In the genomic region with DNA sequence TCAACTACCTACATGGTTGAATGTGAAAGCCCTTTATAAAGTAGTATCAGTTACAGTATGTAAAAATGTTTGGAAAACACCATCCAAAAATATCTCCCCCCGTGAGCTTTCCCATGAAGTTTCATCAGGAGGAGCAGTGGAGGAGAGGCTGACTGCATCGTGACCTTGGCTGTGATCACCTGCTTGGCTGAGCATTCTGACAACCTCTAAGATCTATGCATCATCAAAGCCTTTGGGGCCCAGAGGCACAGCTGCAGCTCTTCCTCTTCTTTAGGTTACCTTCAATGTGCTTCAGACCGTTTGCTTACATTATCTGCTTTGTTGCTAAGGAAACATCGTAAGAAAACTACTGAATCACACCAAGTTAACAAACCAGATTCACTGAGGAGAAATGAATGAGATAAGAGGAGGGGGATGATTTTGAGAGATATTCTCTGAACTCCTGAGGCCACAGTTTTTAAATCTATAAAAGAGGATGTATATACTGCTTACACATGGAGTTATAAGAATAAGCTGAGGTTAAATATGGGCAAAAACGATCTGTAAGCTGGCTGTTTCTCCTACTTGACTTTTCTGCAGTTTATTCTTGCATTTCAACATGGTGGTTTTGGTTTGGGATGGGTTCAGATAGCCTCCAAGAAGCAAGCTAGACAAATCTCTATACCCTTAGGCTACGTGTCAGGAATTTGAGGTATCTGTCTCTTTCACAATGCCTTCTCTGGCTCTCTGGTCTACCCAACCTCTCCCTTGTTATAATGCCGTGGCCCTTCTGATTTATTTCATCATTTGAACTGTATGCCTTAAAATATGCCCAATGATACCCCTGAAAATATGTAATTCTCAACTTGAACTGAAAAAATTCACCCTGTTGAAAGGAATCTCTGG, we compare ENCODE assay signal across 8 cellular contexts. TPM values are rescaled to one million over a fixed set of nuclear protein-coding genes. Genes with fewer than 3 reads are reported as not detected.
DNase-seq lines count a peak whose midpoint lies in the region; ATAC-seq and TF ChIP-seq lines count a peak whose summit lies in the region.

No MANE protein-coding gene starts in this region.

- no peaks in the 10 kb centered on the region for H3K9me3 Mint-ChIP-seq in activated CD8-positive, alpha-beta T cell treated with anti-CD3 and anti-CD28 coated beads for 36 hours

- no peaks in the 10 kb centered on the region for H3K27me3 ChIP-seq in BJ (ENCODE audit: control insufficient read depth, insufficient read depth, low read length)
- H3K27me3 ChIP-seq in mesenchymal stem cell (ENCODE audit: control insufficient read depth in 1 of 2, insufficient read depth in 1 of 2, low read length in 2 of 2): no peaks in the 10 kb centered on the region

- H3K23ac ChIP-seq in mesenchymal stem cell (ENCODE audit: low read length in 2 of 2): no peak overlapping the region

- TF ChIP-seq CTCF in BJ (IDR thresholded peaks at IDR 0.05; ENCODE audit: insufficient read depth, low read depth, low read length): no peak
- no peak for TF ChIP-seq CTCF in activated CD8-positive, alpha-beta T cell treated with anti-CD3 and anti-CD28 coated beads for 36 hours (IDR thresholded peaks at IDR 0.05)

- no peak overlapping the region for H2AFZ ChIP-seq in mesenchymal stem cell (ENCODE audit: low read depth, low read length)

- peaks cover 10% of the 10 kb centered on the region for H3K36me3 Mint-ChIP-seq in activated CD8-positive, alpha-beta T cell treated with anti-CD3 and anti-CD28 coated beads for 36 hours (ENCODE audit: low read depth)

- H2BK120ac ChIP-seq in mesenchymal stem cell (ENCODE audit: low read depth, low read length): no peak overlapping the region

- peak; percentile 42 for ATAC-seq in GM19397 (IDR thresholded peaks at IDR 0.05; ENCODE audit: unreplicated experiment)
- ATAC-seq in HG03469 (IDR thresholded peaks at IDR 0.05; ENCODE audit: unreplicated experiment): peak; percentile 40
- ATAC-seq in activated CD8-positive, alpha-beta T cell treated with anti-CD3 and anti-CD28 coated beads for 36 hours: peak; percentile 76

- POLR2A ChIA-PET in BJ (lab: Charles Lee): no interaction called here
- POLR2A ChIA-PET in activated CD8-positive, alpha-beta T cell treated with anti-CD3 and anti-CD28 coated beads for 36 hours (lab: Charles Lee): interaction anchor here (0.5 kb wide), 1 partner anchor 12 kb away, joined by 3 read pairs; no protein-coding TSS in a partner anchor

- H2BK12ac ChIP-seq in mesenchymal stem cell (ENCODE audit: low read length in 2 of 2): no peak overlapping the region

- no peak overlapping the region for H3K14ac ChIP-seq in mesenchymal stem cell (ENCODE audit: low read length in 2 of 2)

- H3K27ac ChIP-seq in mesenchymal stem cell (ENCODE audit: low read length, poor library complexity, severe bottlenecking): no peak overlapping the region

- H3K36me3 ChIP-seq in BJ (ENCODE audit: control insufficient read depth, insufficient read depth, low read length) (no peaks in the 10 kb centered on the region), mesenchymal stem cell (ENCODE audit: control insufficient read depth in 1 of 2, insufficient read depth in 2 of 2, low read depth in 1 of 2, low read length in 2 of 2) (peaks cover 0 to 7% of the 10 kb centered on the region in 2 experiments)

- H3K4me1 Mint-ChIP-seq in activated CD8-positive, alpha-beta T cell treated with anti-CD3 and anti-CD28 coated beads for 36 hours (ENCODE audit: low read depth): peaks cover 70% of the 10 kb centered on the region

- H3K4me3 Mint-ChIP-seq in activated CD8-positive, alpha-beta T cell treated with anti-CD3 and anti-CD28 coated beads for 36 hours: peak overlapping the region; percentile 0

- no peak overlapping the region for H3K18ac ChIP-seq in mesenchymal stem cell (ENCODE audit: low read depth in 1 of 2, low read length in 2 of 2)

- no peak overlapping the region for H3K4me2 ChIP-seq in mesenchymal stem cell (ENCODE audit: low read length, poor library complexity, severe bottlenecking)

- no peak overlapping the region for H3K9ac ChIP-seq in mesenchymal stem cell (ENCODE audit: low read length)

- H4K91ac ChIP-seq in mesenchymal stem cell (ENCODE audit: low read length): no peak overlapping the region

- H2BK15ac ChIP-seq in mesenchymal stem cell (ENCODE audit: low read depth, poor library complexity, severe bottlenecking): no peak overlapping the region

- peak overlapping the region; percentile 71 for H3K27ac Mint-ChIP-seq in activated CD8-positive, alpha-beta T cell treated with anti-CD3 and anti-CD28 coated beads for 36 hours

- no peak overlapping the region for H3K4ac ChIP-seq in mesenchymal stem cell (ENCODE audit: low read depth in 1 of 2, low read length in 2 of 2)

- H3K27me3 Mint-ChIP-seq in activated CD8-positive, alpha-beta T cell treated with anti-CD3 and anti-CD28 coated beads for 36 hours: no peaks in the 10 kb centered on the region

- no peaks in the 10 kb centered on the region for H3K9me3 ChIP-seq in mesenchymal stem cell (ENCODE audit: control insufficient read depth, low read length)

- H3K4me1 ChIP-seq in mesenchymal stem cell (ENCODE audit: control insufficient read depth, insufficient read depth, low read depth, low read length): peaks cover 2% of the 10 kb centered on the region

- no peak overlapping the region for H3K4me3 ChIP-seq in BJ (ENCODE audit: low read depth, low read length)
- H3K4me3 ChIP-seq in mesenchymal stem cell (ENCODE audit: insufficient read depth in 1 of 2, low read depth in 1 of 2, low read length in 2 of 2): no peak overlapping the region

- DNase-seq in BJ (ENCODE audit: low read depth): peak; percentile 37
- peak; percentile 75 for DNase-seq in activated CD8-positive, alpha-beta T cell treated with anti-CD3 and anti-CD28 coated beads for 36 hours
- DNase-seq in mesenchymal stem cell: peak; percentile 59
- no peak for DNase-seq in GDM1 (lab: John Stamatoyannopoulos, UW)
- DNase-seq in kidney glomerular epithelial cell (lab: John Stamatoyannopoulos, UW): no peak
- DNase-seq in SHP77 (lab: John Stamatoyannopoulos, UW): no peak

- 81% methylated on average over 5 of the region's 7 CpGs for WGBS in mesenchymal stem cell

- CTCF ChIA-PET in BJ (lab: Yijun Ruan, JAX): interaction anchor here (1.1 to 2.2 kb wide), 2 partner anchors 8 to 18 kb away, joined by 3 to 9 read pairs; no protein-coding TSS in a partner anchor
- CTCF ChIA-PET in activated CD8-positive, alpha-beta T cell treated with anti-CD3 and anti-CD28 coated beads for 36 hours (lab: Charles Lee): interaction anchor here (0.6 to 2.7 kb wide), 6 partner anchors 9 to 391 kb away, joined by 3 to 18 read pairs (median 5); no protein-coding TSS in a partner anchor

- H2BK5ac ChIP-seq in mesenchymal stem cell (ENCODE audit: low read depth, low read length, poor library complexity, severe bottlenecking): no peak overlapping the region

- intact Hi-C loops in activated CD8-positive, alpha-beta T cell treated with anti-CD3 and anti-CD28 coated beads for 36 hours (cut with micrococcal nuclease): no loop called here

- H4K8ac ChIP-seq in mesenchymal stem cell (ENCODE audit: low read length): no peak overlapping the region

- H3K79me1 ChIP-seq in mesenchymal stem cell (replicated peaks; ENCODE audit: low read length, poor library complexity, severe bottlenecking): no peaks in the 10 kb centered on the region

- no peak overlapping the region for H2AK5ac ChIP-seq in mesenchymal stem cell (ENCODE audit: low read length, severe bottlenecking)

RNA-seq across cellular contexts. Expression of a gene that starts 4.0 kb away (rescaled TPM):
- polyA plus RNA-seq in BJ (2011; rRNA removed): not detected in 2 replicates
- not detected in 2 replicates for polyA minus RNA-seq in BJ (2011; rRNA and poly(A)+ RNA removed)
- 10 to 100 TPM in 1 of 2 experiments, 1 to 10 TPM in 1; 9.9 to 12.9 TPM for total RNA-seq in activated CD8-positive, alpha-beta T cell treated with anti-CD3 and anti-CD28 coated beads for 36 hours
- not detected for polyA plus RNA-seq in mesenchymal stem cell (2013, experiment 1 of 2)
- polyA plus RNA-seq in mesenchymal stem cell (2013, experiment 2 of 2): 0.04 TPM

RNA-seq across cellular contexts. Expression of a gene that starts 42.9 kb away (rescaled TPM):
- 4.5 and 5.6 TPM in 2 replicates for polyA plus RNA-seq in BJ (2011; rRNA removed)
- polyA minus RNA-seq in BJ (2011; rRNA and poly(A)+ RNA removed): 6.2 and 6.5 TPM in 2 replicates
- total RNA-seq in activated CD8-positive, alpha-beta T cell treated with anti-CD3 and anti-CD28 coated beads for 36 hours: 1 to 10 TPM; 2.0 to 3.3 TPM
- polyA plus RNA-seq in mesenchymal stem cell (2013, experiment 1 of 2): 1.0 TPM
- 1.4 TPM for polyA plus RNA-seq in mesenchymal stem cell (2013, experiment 2 of 2)

Comparison
In these comparisons a context has a peak if more than half of its experiments do, and no peak if none do; other contexts are left out.
1. DNase-seq: peak in BJ (single experiment), activated CD8-positive, alpha-beta T cell treated with anti-CD3 and anti-CD28 coated beads for 36 hours (single experiment) and mesenchymal stem cell (single experiment); none in GDM1 (single experiment), kidney glomerular epithelial cell (single experiment) and SHP77 (0 of 2).
2. Peak in every context shown above with its lines, with median percentiles within 50 percentile points of each other: ATAC-seq.